In the genomic region with DNA sequence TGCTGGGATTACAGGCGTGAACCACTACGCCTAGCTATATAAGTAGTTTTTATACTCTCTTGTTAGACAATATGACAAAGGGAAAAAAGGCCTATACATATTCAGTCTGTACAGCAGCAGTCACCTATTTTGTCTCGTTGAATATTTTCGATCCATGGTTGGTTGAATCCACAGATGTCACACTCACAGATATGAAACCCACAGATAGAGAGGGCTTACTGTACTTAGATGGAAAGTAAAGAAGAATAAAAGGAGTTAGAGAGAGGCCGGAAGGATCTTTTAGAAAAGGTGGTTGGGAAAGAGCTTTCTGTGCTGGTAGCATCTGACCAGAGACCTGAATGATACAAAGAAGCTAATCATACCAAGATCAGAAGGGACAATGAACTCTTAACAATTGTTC, we compare ENCODE assay signal across 1 cellular context.
TF ChIP-seq lines count a peak whose summit lies in the region.

No MANE protein-coding gene starts in this region.

TF ChIP-seq in WTC11, 78 proteins besides CTCF, POLR2A, EP300 and RAD21 (continued from another document):
- TF ChIP-seq, protein P1, sequence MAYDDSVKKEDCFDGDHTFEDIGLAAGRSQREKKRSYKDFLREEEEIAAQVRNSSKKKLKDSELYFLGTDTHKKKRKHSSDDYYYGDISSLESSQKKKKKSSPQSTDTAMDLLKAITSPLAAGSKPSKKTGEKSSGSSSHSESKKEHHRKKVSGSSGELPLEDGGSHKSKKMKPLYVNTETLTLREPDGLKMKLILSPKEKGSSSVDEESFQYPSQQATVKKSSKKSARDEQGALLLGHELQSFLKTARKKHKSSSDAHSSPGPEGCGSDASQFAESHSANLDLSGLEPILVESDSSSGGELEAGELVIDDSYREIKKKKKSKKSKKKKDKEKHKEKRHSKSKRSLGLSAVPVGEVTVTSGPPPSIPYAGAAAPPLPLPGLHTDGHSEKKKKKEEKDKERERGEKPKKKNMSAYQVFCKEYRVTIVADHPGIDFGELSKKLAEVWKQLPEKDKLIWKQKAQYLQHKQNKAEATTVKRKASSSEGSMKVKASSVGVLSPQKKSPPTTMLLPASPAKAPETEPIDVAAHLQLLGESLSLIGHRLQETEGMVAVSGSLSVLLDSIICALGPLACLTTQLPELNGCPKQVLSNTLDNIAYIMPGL (CRISPR knock-in tag; IDR thresholded peaks at IDR 0.05): no peak
- TF ChIP-seq, protein P2, sequence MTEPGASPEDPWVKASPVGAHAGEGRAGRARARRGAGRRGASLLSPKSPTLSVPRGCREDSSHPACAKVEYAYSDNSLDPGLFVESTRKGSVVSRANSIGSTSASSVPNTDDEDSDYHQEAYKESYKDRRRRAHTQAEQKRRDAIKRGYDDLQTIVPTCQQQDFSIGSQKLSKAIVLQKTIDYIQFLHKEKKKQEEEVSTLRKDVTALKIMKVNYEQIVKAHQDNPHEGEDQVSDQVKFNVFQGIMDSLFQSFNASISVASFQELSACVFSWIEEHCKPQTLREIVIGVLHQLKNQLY (CRISPR knock-in tag; IDR thresholded peaks at IDR 0.05): no peak
- TF ChIP-seq ATF1 (CRISPR knock-in tag; IDR thresholded peaks at IDR 0.05): no peak
- TF ChIP-seq SP1 (CRISPR knock-in tag; conservative IDR thresholded peaks at IDR 0.05): no peak
- TF ChIP-seq, protein P3, sequence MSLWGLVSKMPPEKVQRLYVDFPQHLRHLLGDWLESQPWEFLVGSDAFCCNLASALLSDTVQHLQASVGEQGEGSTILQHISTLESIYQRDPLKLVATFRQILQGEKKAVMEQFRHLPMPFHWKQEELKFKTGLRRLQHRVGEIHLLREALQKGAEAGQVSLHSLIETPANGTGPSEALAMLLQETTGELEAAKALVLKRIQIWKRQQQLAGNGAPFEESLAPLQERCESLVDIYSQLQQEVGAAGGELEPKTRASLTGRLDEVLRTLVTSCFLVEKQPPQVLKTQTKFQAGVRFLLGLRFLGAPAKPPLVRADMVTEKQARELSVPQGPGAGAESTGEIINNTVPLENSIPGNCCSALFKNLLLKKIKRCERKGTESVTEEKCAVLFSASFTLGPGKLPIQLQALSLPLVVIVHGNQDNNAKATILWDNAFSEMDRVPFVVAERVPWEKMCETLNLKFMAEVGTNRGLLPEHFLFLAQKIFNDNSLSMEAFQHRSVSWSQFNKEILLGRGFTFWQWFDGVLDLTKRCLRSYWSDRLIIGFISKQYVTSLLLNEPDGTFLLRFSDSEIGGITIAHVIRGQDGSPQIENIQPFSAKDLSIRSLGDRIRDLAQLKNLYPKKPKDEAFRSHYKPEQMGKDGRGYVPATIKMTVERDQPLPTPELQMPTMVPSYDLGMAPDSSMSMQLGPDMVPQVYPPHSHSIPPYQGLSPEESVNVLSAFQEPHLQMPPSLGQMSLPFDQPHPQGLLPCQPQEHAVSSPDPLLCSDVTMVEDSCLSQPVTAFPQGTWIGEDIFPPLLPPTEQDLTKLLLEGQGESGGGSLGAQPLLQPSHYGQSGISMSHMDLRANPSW (CRISPR knock-in tag; conservative IDR thresholded peaks at IDR 0.05; ENCODE audit: low read depth): no peak
- TF ChIP-seq, protein P4, sequence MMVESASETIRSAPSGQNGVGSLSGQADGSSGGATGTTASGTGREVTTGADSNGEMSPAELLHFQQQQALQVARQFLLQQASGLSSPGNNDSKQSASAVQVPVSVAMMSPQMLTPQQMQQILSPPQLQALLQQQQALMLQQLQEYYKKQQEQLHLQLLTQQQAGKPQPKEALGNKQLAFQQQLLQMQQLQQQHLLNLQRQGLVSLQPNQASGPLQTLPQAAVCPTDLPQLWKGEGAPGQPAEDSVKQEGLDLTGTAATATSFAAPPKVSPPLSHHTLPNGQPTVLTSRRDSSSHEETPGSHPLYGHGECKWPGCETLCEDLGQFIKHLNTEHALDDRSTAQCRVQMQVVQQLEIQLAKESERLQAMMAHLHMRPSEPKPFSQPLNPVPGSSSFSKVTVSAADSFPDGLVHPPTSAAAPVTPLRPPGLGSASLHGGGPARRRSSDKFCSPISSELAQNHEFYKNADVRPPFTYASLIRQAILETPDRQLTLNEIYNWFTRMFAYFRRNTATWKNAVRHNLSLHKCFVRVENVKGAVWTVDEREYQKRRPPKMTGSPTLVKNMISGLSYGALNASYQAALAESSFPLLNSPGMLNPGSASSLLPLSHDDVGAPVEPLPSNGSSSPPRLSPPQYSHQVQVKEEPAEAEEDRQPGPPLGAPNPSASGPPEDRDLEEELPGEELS (CRISPR knock-in tag; IDR thresholded peaks at IDR 0.05): no peak
- no peak for TF ChIP-seq GTF2I (CRISPR knock-in tag; conservative IDR thresholded peaks at IDR 0.05)
- no peak for TF ChIP-seq SMAD3 (CRISPR knock-in tag; IDR thresholded peaks at IDR 0.05; ENCODE audit: borderline replicate concordance)
- TF ChIP-seq NR1H2 (CRISPR knock-in tag; IDR thresholded peaks at IDR 0.05): no peak
- no peak for TF ChIP-seq KAT7 (CRISPR knock-in tag; IDR thresholded peaks at IDR 0.05; ENCODE audit: borderline replicate concordance)
- no peak for TF ChIP-seq ZNF263 (CRISPR knock-in tag; IDR thresholded peaks at IDR 0.05; ENCODE audit: low read depth)
